In the genomic region with DNA sequence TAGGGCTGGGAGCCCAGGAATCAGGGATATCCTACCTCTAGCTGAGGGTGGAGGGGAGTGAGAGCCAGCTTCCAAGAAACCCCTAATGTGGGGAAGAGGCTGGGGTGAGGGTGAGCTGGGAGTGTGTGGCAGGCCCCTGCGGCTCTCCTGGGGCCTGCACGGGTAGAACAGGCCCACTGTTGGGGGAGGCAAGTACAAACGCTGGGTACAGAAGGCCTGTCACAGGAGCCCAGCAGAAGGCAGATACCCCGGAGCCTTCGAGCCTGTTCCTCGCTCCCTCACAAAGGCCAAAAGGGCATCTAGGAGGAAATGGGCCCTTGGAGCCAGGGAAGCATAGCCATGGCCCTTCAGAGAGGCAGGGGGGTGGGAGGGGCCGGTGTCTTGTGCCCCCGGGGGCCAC, we compare ENCODE assay signal across 23 cellular contexts. TPM values are rescaled to one million over a fixed set of nuclear protein-coding genes. Genes with fewer than 3 reads are reported as not detected.
A peak's percentile ranks its signal among the peaks of the same experiment; 100 is the strongest.
DNase-seq lines count a peak whose midpoint lies in the region; ATAC-seq and TF ChIP-seq lines count a peak whose summit lies in the region.
"Had no signal": no experiment of that assay in that cellular context is flagged by ENCODE, and none has a peak within 500 bp of the region (broad histone marks: within the 10 kb centered on the region; RNA-seq: fewer than 3 reads in every experiment).

No MANE protein-coding gene starts in this region.

- H3K9me3 ChIP-seq in BLaER1 treated with 17β-estradiol and CSF1 and Interleukin-3, amounts not matched to agents 10 nM and 100 nM (replicated peaks in 1 of 11), result no peaks in the 10 kb centered on the region
- H3K9me3 ChIP-seq in H9 (ENCODE audit: control insufficient read depth, low read depth, low read length), result no peaks in the 10 kb centered on the region
- no peaks in the 10 kb centered on the region for H3K9me3 ChIP-seq in PC-3 (ENCODE audit: low read length)
- H3K9me3 ChIP-seq: HAP-1, Peyer's patch had no signal

- H4K20me1 ChIP-seq in BLaER1 treated with 17β-estradiol and CSF1 and Interleukin-3, amounts not matched to agents 10 nM and 100 nM, result peaks cover 0 to 6% (median 0%) of the 10 kb centered on the region in 11 experiments; a peak in 1 of 22 replicates
- H4K20me1 ChIP-seq in H9 (ENCODE audit: control insufficient read depth, insufficient read depth, insufficient read length), result no peaks in the 10 kb centered on the region
- H4K20me1 ChIP-seq in PC-3 (ENCODE audit: low read length), result no peaks in the 10 kb centered on the region

- H3F3A ChIP-seq in PC-3 (ENCODE audit: low read length, unreplicated experiment), result no peaks in the 10 kb centered on the region

- DNase-seq in H9, result no peak
- no peak for DNase-seq in mesothelial cell of epicardium (ENCODE audit: low spot score in 2 of 2, unreplicated experiment in 2 of 2)
- DNase-seq in cerebellum (ENCODE audit: low spot score), result no peak
- no peak for DNase-seq in NCI-H146 (lab: John Stamatoyannopoulos, UW)
- no peak for DNase-seq in PC-3
- DNase-seq: CD4-positive, CD25-positive, alpha-beta regulatory T cell; DMS79 treated with DMSO at 0.1 percent for 48 hours; MV-4-11; NCI-H1105 treated with DMSO at 0.1 percent for 48 hours; NCI-H1694; NCI-H2081; NCI-H2171; NCI-H524 treated with DMSO at 0.1 percent for 48 hours; NCI-H82; Peyer's patch had no signal

- no peak overlapping the region for H4K91ac ChIP-seq in H9 (ENCODE audit: insufficient read length, low read depth, low read length)

- no peaks in the 10 kb centered on the region for H3K79me1 ChIP-seq in H9 (ENCODE audit: insufficient read depth, low read depth, low read length, poor library complexity, severe bottlenecking)

- H2AFZ ChIP-seq in H9 (ENCODE audit: low read length), result no peak overlapping the region
- H2AFZ ChIP-seq in PC-3 (ENCODE audit: low read length), result no peak overlapping the region

- H3K23ac ChIP-seq in H9 (ENCODE audit: insufficient read length, low read depth, low read length), result no peak overlapping the region

- H3K4me3 Mint-ChIP-seq in H9 (no peak overlapping the region), mesothelial cell of epicardium (no peak overlapping the region)
- H3K4me3 Mint-ChIP-seq in dendritic cell treated with granulocyte-macrophage colony-stimulating factor and Interleukin-4, amounts not matched to agents 40 ng/mL and 50 ng/mL, for 4 days, result no peak overlapping the region
- H3K4me3 Mint-ChIP-seq: CD4-positive, CD25-positive, alpha-beta regulatory T cell had no signal

- no peaks in the 10 kb centered on the region for H3K23me2 ChIP-seq in H9 (ENCODE audit: insufficient read length, low read depth, low read length, poor library complexity, severe bottlenecking)

- H3K36me3 Mint-ChIP-seq in H9 (ENCODE audit: insufficient read depth in 1 of 3, low read depth in 3 of 3), result peaks cover 2 to 28% (median 25%) of the 10 kb centered on the region in 3 experiments; a peak in 6 of 7 replicates
- peaks cover 40% of the 10 kb centered on the region for H3K36me3 Mint-ChIP-seq in dendritic cell treated with granulocyte-macrophage colony-stimulating factor and Interleukin-4, amounts not matched to agents 40 ng/mL and 50 ng/mL, for 4 days (ENCODE audit: low read depth)
- H3K36me3 Mint-ChIP-seq in mesothelial cell of epicardium, result peaks cover 21% of the 10 kb centered on the region

- intact Hi-C loops in dendritic cell treated with granulocyte-macrophage colony-stimulating factor and Interleukin-4, amounts not matched to agents 40 ng/mL and 50 ng/mL, for 4 days (cut with micrococcal nuclease), result no loop called here
- intact Hi-C loops in PC-3 (cut with micrococcal nuclease), result no loop called here

- no peaks in the 10 kb centered on the region for H3K27me3 ChIP-seq in BLaER1 treated with 17β-estradiol and CSF1 and Interleukin-3, amounts not matched to agents 10 nM and 100 nM
- H3K27me3 ChIP-seq in H9 (ENCODE audit: insufficient read depth, low read length) (no peaks in the 10 kb centered on the region), PC-3 (ENCODE audit: low read length) (no peaks in the 10 kb centered on the region)
- H3K27me3 ChIP-seq: Peyer's patch had no signal

- H3K9me2 ChIP-seq in PC-3 (replicated peaks; ENCODE audit: low read length), result no peaks in the 10 kb centered on the region

- no peak overlapping the region; the same call in 1 of the 2 replicates for H3K14ac ChIP-seq in H9 (ENCODE audit: insufficient read depth, low read length)

- TF ChIP-seq CTCF in H9 (conservative IDR thresholded peaks at IDR 0.05) (no peak), mesothelial cell of epicardium (IDR thresholded peaks at IDR 0.05; ENCODE audit: unreplicated experiment) (no peak), PC-3 (conservative IDR thresholded peaks at IDR 0.05; ENCODE audit: low read depth, low read length) (no peak)

- BruUV-seq in PC-3 (replicated peaks; lab: Mats Ljungman, UMichigan), result no TSS peak

- POLR2A ChIA-PET in PC-3 (lab: Charles Lee; ENCODE audit: unreplicated experiment), result no interaction called here

- no peak overlapping the region for H2BK12ac ChIP-seq in H9 (ENCODE audit: insufficient read length, low read depth, low read length)

- peak overlapping the region; percentile 62 to 98 (median 92) for H3K4me2 ChIP-seq in BLaER1 treated with 17β-estradiol and CSF1 and Interleukin-3, amounts not matched to agents 10 nM and 100 nM
- no peak overlapping the region for H3K4me2 ChIP-seq in H9 (ENCODE audit: insufficient read depth, insufficient read length, low read length)
- H3K4me2 ChIP-seq in PC-3 (ENCODE audit: low read length), result no peak overlapping the region

- no peak overlapping the region for H3T11ph ChIP-seq in H9 (ENCODE audit: low read length)

- WGBS in H9 (ENCODE audit: extremely low coverage, insufficient read length, low lambda C conversion rate), result no CpG with 5 or more reads among the region's 8 CpGs

- H3K27ac Mint-ChIP-seq in H9, result peak overlapping the region in 2 of 3 experiments; percentile 14 to 56; a peak in 3 of 7 replicates
- peak overlapping the region; percentile 35 for H3K27ac Mint-ChIP-seq in dendritic cell treated with granulocyte-macrophage colony-stimulating factor and Interleukin-4, amounts not matched to agents 40 ng/mL and 50 ng/mL, for 4 days
- H3K27ac Mint-ChIP-seq in mesothelial cell of epicardium, result peak overlapping the region; percentile 30

- no peak overlapping the region for H4K5ac ChIP-seq in H9 (ENCODE audit: insufficient read length, low read depth, low read length)

- peaks cover 31 to 63% (median 55%) of the 10 kb centered on the region in 10 experiments for H3K4me1 ChIP-seq in BLaER1 treated with 17β-estradiol and CSF1 and Interleukin-3, amounts not matched to agents 10 nM and 100 nM
- no peaks in the 10 kb centered on the region for H3K4me1 ChIP-seq in H9 (ENCODE audit: insufficient read depth, low read length)
- H3K4me1 ChIP-seq in PC-3 (ENCODE audit: insufficient read depth, low read length), result no peaks in the 10 kb centered on the region
- H3K4me1 ChIP-seq: HAP-1, Peyer's patch had no signal

- no peak overlapping the region for H3K56ac ChIP-seq in H9 (ENCODE audit: insufficient read length, low read depth, low read length)

- H3K18ac ChIP-seq in H9 (ENCODE audit: insufficient read length, low read depth, low read length), result no peak overlapping the region

- H4K8ac ChIP-seq in H9 (replicated peaks; ENCODE audit: insufficient read length, low read depth, low read length), result no peak overlapping the region

- no peak overlapping the region for H2BK20ac ChIP-seq in H9 (ENCODE audit: low read depth, low read length, poor library complexity, severe bottlenecking)

- peak overlapping the region in 9 of 11 experiments; percentile 11 to 81 (median 71); a peak in 17 of 22 replicates for H3K27ac ChIP-seq in BLaER1 treated with 17β-estradiol and CSF1 and Interleukin-3, amounts not matched to agents 10 nM and 100 nM
- no peak overlapping the region for H3K27ac ChIP-seq in H9 (ENCODE audit: insufficient read length, low read depth, low read length)
- H3K27ac ChIP-seq in PC-3 (ENCODE audit: low read length), result no peak overlapping the region
- H3K27ac ChIP-seq: HL-60, Peyer's patch had no signal

- CTCF ChIA-PET in PC-3 (lab: Charles Lee), result no interaction called here

- H3K36me3 ChIP-seq in BLaER1 treated with 17β-estradiol and CSF1 and Interleukin-3, amounts not matched to agents 10 nM and 100 nM, result peaks cover 33 to 41% (median 37%) of the 10 kb centered on the region in 11 experiments
- H3K36me3 ChIP-seq in PC-3 (ENCODE audit: low read depth, low read length), result 0 out of 2 replicates have a peak, but pooled peaks cover 3% of the 10 kb centered on the region

- no peak overlapping the region for H2BK120ac ChIP-seq in H9 (ENCODE audit: low read depth, low read length, poor library complexity, severe bottlenecking)

- H3K4ac ChIP-seq in H9 (ENCODE audit: low read depth, low read length), result no peak overlapping the region

- ATAC-seq in PC-3 (no peak), GM19452 (IDR thresholded peaks at IDR 0.05; ENCODE audit: unreplicated experiment) (no peak)
- ATAC-seq: GM12878 had no signal

- H3K9me3 Mint-ChIP-seq in H9 (no peaks in the 10 kb centered on the region), mesothelial cell of epicardium (no peaks in the 10 kb centered on the region)
- no peaks in the 10 kb centered on the region for H3K9me3 Mint-ChIP-seq in dendritic cell treated with granulocyte-macrophage colony-stimulating factor and Interleukin-4, amounts not matched to agents 40 ng/mL and 50 ng/mL, for 4 days
- H3K9me3 Mint-ChIP-seq: CD4-positive, CD25-positive, alpha-beta regulatory T cell had no signal

- peak overlapping the region in 5 of 10 experiments; percentile 27 to 43 (median 39); a peak in 6 of 20 replicates for H3K4me3 ChIP-seq in BLaER1 treated with 17β-estradiol and CSF1 and Interleukin-3, amounts not matched to agents 10 nM and 100 nM
- H3K4me3 ChIP-seq in PC-3 (ENCODE audit: low read length), result no peak overlapping the region
- H3K4me3 ChIP-seq: GM12878, HAP-1, Peyer's patch had no signal

- peaks cover 4 to 10% of the 10 kb centered on the region in 2 experiments; a peak in 3 of 4 replicates for H3K4me1 Mint-ChIP-seq in H9
- H3K4me1 Mint-ChIP-seq in dendritic cell treated with granulocyte-macrophage colony-stimulating factor and Interleukin-4, amounts not matched to agents 40 ng/mL and 50 ng/mL, for 4 days (ENCODE audit: low read depth), result peaks cover 26% of the 10 kb centered on the region
- no peaks in the 10 kb centered on the region for H3K4me1 Mint-ChIP-seq in mesothelial cell of epicardium

- H3K27me3 Mint-ChIP-seq in H9 (ENCODE audit: low read depth), result no peaks in the 10 kb centered on the region
- peaks cover 14% of the 10 kb centered on the region for H3K27me3 Mint-ChIP-seq in dendritic cell treated with granulocyte-macrophage colony-stimulating factor and Interleukin-4, amounts not matched to agents 40 ng/mL and 50 ng/mL, for 4 days
- no peaks in the 10 kb centered on the region for H3K27me3 Mint-ChIP-seq in mesothelial cell of epicardium (ENCODE audit: low read depth)
- H3K27me3 Mint-ChIP-seq: CD4-positive, CD25-positive, alpha-beta regulatory T cell had no signal

- no peaks in the 10 kb centered on the region for H3K79me2 ChIP-seq in H9 (ENCODE audit: insufficient read depth, low read length)
- no peaks in the 10 kb centered on the region for H3K79me2 ChIP-seq in PC-3 (ENCODE audit: low read length)

- peak overlapping the region in 9 of 11 experiments; percentile 45 to 79 (median 65); a peak in 18 of 22 replicates for H3K9ac ChIP-seq in BLaER1 treated with 17β-estradiol and CSF1 and Interleukin-3, amounts not matched to agents 10 nM and 100 nM
- H3K9ac ChIP-seq in H9 (ENCODE audit: extremely low read depth, insufficient read length, low read length) (no peak overlapping the region), PC-3 (ENCODE audit: low read length) (no peak overlapping the region)

- no peak overlapping the region for H2AK5ac ChIP-seq in H9 (ENCODE audit: insufficient read length, low read length)

- no peak overlapping the region for H2BK15ac ChIP-seq in H9 (ENCODE audit: low read depth, low read length)

- H2BK5ac ChIP-seq in H9 (ENCODE audit: insufficient read length, low read length), result no peak overlapping the region

RNA-seq across cellular contexts. Expression of a gene that starts 13.7 kb away (rescaled TPM):
- total RNA-seq in H9 (2021), result 0.90 and 1.0 TPM in 2 replicates
- total RNA-seq in mesothelial cell of epicardium, result 0.88 to 1.2 TPM (median 1.1 TPM) in 3 replicates
- total RNA-seq in cerebellum, result 29.7 TPM
- total RNA-seq in PC-3 (2014; rRNA removed), result 0.07 TPM in 1 of 2 replicates, not detected in the other
- total RNA-seq: CD4-positive, CD25-positive, alpha-beta regulatory T cell; GM12878; M059J had no signal

RNA-seq across cellular contexts. Expression of a gene that starts 18.4 kb away (rescaled TPM):
- 1.4 TPM in 1 of 2 replicates, not detected in the other for total RNA-seq in H9 (2021)
- total RNA-seq in mesothelial cell of epicardium, result not detected in 3 replicates
- 1.5 TPM for total RNA-seq in cerebellum
- total RNA-seq in PC-3 (2014; rRNA removed), result not detected in 2 replicates
- total RNA-seq: CD4-positive, CD25-positive, alpha-beta regulatory T cell; GM12878; HT-29; M059J; Peyer's patch had no signal

Comparison
In these comparisons a context has a peak if more than half of its experiments do, and no peak if none do; other contexts are left out.
1. H3K27ac ChIP-seq: peak in BLaER1 treated with 17β-estradiol and CSF1 and Interleukin-3, amounts not matched to agents 10 nM and 100 nM (9 of 11); none in H9 (single experiment) and PC-3 (single experiment).
2. H3K4me2 ChIP-seq: peak in BLaER1 treated with 17β-estradiol and CSF1 and Interleukin-3, amounts not matched to agents 10 nM and 100 nM (11 of 11); none in H9 (single experiment) and PC-3 (single experiment).
3. H3K9ac ChIP-seq: peak in BLaER1 treated with 17β-estradiol and CSF1 and Interleukin-3, amounts not matched to agents 10 nM and 100 nM (9 of 11); none in H9 (single experiment) and PC-3 (single experiment).
4. RNA of a gene that starts 13.7 kb away (total RNA-seq): 29.7 TPM in cerebellum (single experiment); 0.88 to 1.2 TPM in mesothelial cell of epicardium, 0.90 to 1.0 TPM in H9 and 0.07 TPM in PC-3; every median in the first group is over 10 times any median in the second.
5. Peak in every context shown above with its lines, with median percentiles within 50 percentile points of each other: H3K27ac Mint-ChIP-seq.